In genomic region chr6:44854712-44855111, GRCh38 we compare ENCODE assay signal across 27 cellular contexts.
"Had no signal": no experiment of that assay in that cellular context is flagged by ENCODE, and none has a peak within 500 bp of the region (broad histone marks: within the 10 kb centered on the region; RNA-seq: fewer than 3 reads in every experiment).

No MANE protein-coding gene starts in this region.

- FAIRE-seq: pancreas had no signal

- H3K36me3 ChIP-seq: left ventricle myocardium inferior, pancreas, prostate gland, spleen, transverse colon, upper lobe of left lung, vagina had no signal

- H3K27ac ChIP-seq: hepatocyte, left ventricle myocardium inferior, pancreas, prostate gland, skin epidermis, spleen, transverse colon, upper lobe of left lung, vagina had no signal

- ATAC-seq: pancreas; right cardiac atrium; sciatic nerve; stimulated activated memory B cell treated with anti-CD40 and anti-IgM and Interleukin-4, amounts not matched to agents 10 μg/mL and 1 μg/mL and 100 μg/mL, for 72 hours; stimulated activated naive CD8-positive, alpha-beta T cell treated with anti-CD3 and anti-CD28 coated beads, Interleukin-15, amount 100 ng/mL, for 72 hours had no signal

- H3K4me1 ChIP-seq: pancreas had no signal

- H3K79me2 ChIP-seq: hepatocyte had no signal

- DNase-seq: islet precursor cell; left ventricle myocardium inferior; mesendoderm; naive B cell; nucleus accumbens; pancreas; posterior cingulate gyrus; retina; right cardiac atrium; spleen; stimulated activated CD4-positive, alpha-beta T cell treated with anti-CD3 and anti-CD28 coated beads, Interleukin-4, amount 100 ng/mL, for 4 hours; stimulated activated CD8-positive, alpha-beta memory T cell treated with anti-CD3 and anti-CD28 coated beads, Interleukin-4, amount 100 ng/mL, for 48 hours; stimulated activated naive CD4-positive, alpha-beta T cell treated with Interleukin-2 at 50 U/mL for 16 hours; stimulated activated naive CD8-positive, alpha-beta T cell treated with anti-CD3 and anti-CD28 coated beads, Interleukin-15, amount 100 ng/mL, for 72 hours; substantia nigra; transverse colon; upper lobe of left lung had no signal

- H3K27me3 ChIP-seq: hepatocyte, pancreas, spleen, transverse colon, upper lobe of left lung, vagina had no signal

- H3K9me3 ChIP-seq: left ventricle myocardium inferior, pancreas, prostate gland, spleen, transverse colon, upper lobe of left lung, vagina had no signal

- H3K27me3 Mint-ChIP-seq: naive B cell; stimulated activated memory B cell treated with anti-CD40 and anti-IgM and Interleukin-4, amounts not matched to agents 10 μg/mL and 1 μg/mL and 100 μg/mL, for 72 hours; stimulated activated naive CD8-positive, alpha-beta T cell treated with anti-CD3 and anti-CD28 coated beads, Interleukin-15, amount 100 ng/mL, for 72 hours had no signal

- H3K27ac Mint-ChIP-seq: naive B cell; stimulated activated memory B cell treated with anti-CD40 and anti-IgM and Interleukin-4, amounts not matched to agents 10 μg/mL and 1 μg/mL and 100 μg/mL, for 72 hours; stimulated activated naive CD8-positive, alpha-beta T cell treated with anti-CD3 and anti-CD28 coated beads, Interleukin-15, amount 100 ng/mL, for 72 hours had no signal

- H3K4me3 Mint-ChIP-seq: mesothelial cell of epicardium; naive B cell; nephron; neural crest cell; stimulated activated memory B cell treated with anti-CD40 and anti-IgM and Interleukin-4, amounts not matched to agents 10 μg/mL and 1 μg/mL and 100 μg/mL, for 72 hours; stimulated activated naive CD8-positive, alpha-beta T cell treated with anti-CD3 and anti-CD28 coated beads, Interleukin-15, amount 100 ng/mL, for 72 hours had no signal

- H3K9me3 Mint-ChIP-seq: mesothelial cell of epicardium; naive B cell; nephron; neural crest cell; stimulated activated memory B cell treated with anti-CD40 and anti-IgM and Interleukin-4, amounts not matched to agents 10 μg/mL and 1 μg/mL and 100 μg/mL, for 72 hours; stimulated activated naive CD8-positive, alpha-beta T cell treated with anti-CD3 and anti-CD28 coated beads, Interleukin-15, amount 100 ng/mL, for 72 hours had no signal

- H2AFZ ChIP-seq: hepatocyte had no signal

- H3K4me1 Mint-ChIP-seq: stimulated activated memory B cell treated with anti-CD40 and anti-IgM and Interleukin-4, amounts not matched to agents 10 μg/mL and 1 μg/mL and 100 μg/mL, for 72 hours had no signal

- H3K36me3 Mint-ChIP-seq: mesothelial cell of epicardium; naive B cell; stimulated activated memory B cell treated with anti-CD40 and anti-IgM and Interleukin-4, amounts not matched to agents 10 μg/mL and 1 μg/mL and 100 μg/mL, for 72 hours had no signal

- H3K4me3 ChIP-seq: hepatocyte, left ventricle myocardium inferior, lung, pancreas, prostate gland, skin epidermis, spleen, transverse colon, upper lobe of left lung, vagina had no signal
